Comparison of ENCODE assay signal across 14 cellular contexts in genomic region chr4:41633321-41633720, GRCh38.
DNase-seq lines count a peak whose midpoint lies in the region; ATAC-seq and TF ChIP-seq lines count a peak whose summit lies in the region.
"Had no signal": no experiment of that assay in that cellular context is flagged by ENCODE, and none has a peak within 500 bp of the region (broad histone marks: within the 10 kb centered on the region; RNA-seq: fewer than 3 reads in every experiment).

No MANE protein-coding gene starts in this region.

- H3K27me3 ChIP-seq in heart right ventricle = no peaks in the 10 kb centered on the region
- H3K27me3 ChIP-seq in neuronal stem cell (ENCODE audit: control insufficient read depth in 3 of 3, insufficient read depth in 3 of 3, low read depth in 1 of 3, low read length in 3 of 3) = no peaks in the 10 kb centered on the region
- H3K27me3 ChIP-seq in tibial artery = no peaks in the 10 kb centered on the region
- H3K27me3 ChIP-seq in left lung = no peaks in the 10 kb centered on the region

- no peak overlapping the region for H2BK12ac ChIP-seq in neuronal stem cell (ENCODE audit: low read length)

- peak overlapping the region; percentile 9 for H2AK5ac ChIP-seq in neuronal stem cell (ENCODE audit: low read depth, low read length)

- no peak overlapping the region for H4K8ac ChIP-seq in neuronal stem cell (ENCODE audit: low read depth, low read length)

- H3K18ac ChIP-seq in neuronal stem cell (ENCODE audit: low read length) = no peak overlapping the region

- no peak overlapping the region for H2BK15ac ChIP-seq in neuronal stem cell (ENCODE audit: low read length)

- TF ChIP-seq CTCF in heart right ventricle (IDR thresholded peaks at IDR 0.05) (no peak), tibial artery (IDR thresholded peaks at IDR 0.05) (no peak), left lung (IDR thresholded peaks at IDR 0.05) (no peak)

- H3K9me3 ChIP-seq in heart right ventricle = no peaks in the 10 kb centered on the region
- no peaks in the 10 kb centered on the region for H3K9me3 ChIP-seq in neuronal stem cell (replicated peaks in 1 of 2; ENCODE audit: control insufficient read depth in 2 of 2, insufficient read depth in 1 of 2, low read depth in 1 of 2, low read length in 2 of 2)
- H3K9me3 ChIP-seq in tibial artery = no peaks in the 10 kb centered on the region
- no peaks in the 10 kb centered on the region for H3K9me3 ChIP-seq in left lung

- no peaks in the 10 kb centered on the region for H3K79me1 ChIP-seq in neuronal stem cell (ENCODE audit: low read depth, low read length)

- no peak overlapping the region for H3K4ac ChIP-seq in neuronal stem cell (ENCODE audit: low read length)

- H3K36me3 ChIP-seq in heart right ventricle (peaks cover 0 to 73% (median 0%) of the 10 kb centered on the region in 9 donors), neuronal stem cell (replicated peaks in 1 of 2; ENCODE audit: control insufficient read depth in 2 of 2, insufficient read depth in 2 of 2, low read length in 2 of 2) (peaks cover 0 to 7% of the 10 kb centered on the region in 2 donors), tibial artery (peaks cover 0 to 12% (median 5%) of the 10 kb centered on the region in 3 donors), left lung (no peaks in the 10 kb centered on the region)

- H3K4me2 ChIP-seq in neuronal stem cell (ENCODE audit: insufficient read depth, low read length, poor library complexity, severe bottlenecking) = no peak overlapping the region

- ATAC-seq in Right ventricle myocardium inferior (peak; percentile 81), heart right ventricle (peak; percentile 58 to 89 (median 73)), GM19463 (IDR thresholded peaks at IDR 0.05; ENCODE audit: unreplicated experiment) (no peak), left lung (no peak)

- H4K91ac ChIP-seq in neuronal stem cell (ENCODE audit: low read depth, low read length, poor library complexity) = no peak overlapping the region

- no peak overlapping the region for H3K23ac ChIP-seq in neuronal stem cell (ENCODE audit: low read depth, low read length, poor library complexity)

- H2BK5ac ChIP-seq in neuronal stem cell (ENCODE audit: low read length) = no peak overlapping the region

- H3K4me1 ChIP-seq in heart right ventricle (peaks cover 0 to 26% (median 7%) of the 10 kb centered on the region in 9 donors), neuronal stem cell (ENCODE audit: control insufficient read depth in 2 of 2, insufficient read depth in 1 of 2, low read depth in 1 of 2, low read length in 2 of 2) (peaks cover 2 to 9% of the 10 kb centered on the region in 2 donors), tibial artery (peaks cover 0 to 28% (median 12%) of the 10 kb centered on the region in 4 donors), left lung (no peaks in the 10 kb centered on the region)

- no peak overlapping the region for H2BK120ac ChIP-seq in neuronal stem cell (ENCODE audit: low read depth, low read length)

- intact Hi-C loops in Right ventricle myocardium inferior (cut with DNase I) (no loop called here), cardiac septum (cut with DNase I) (no loop called here), heart right ventricle (cut with DNase I) (no loop called here), tibial artery (cut with DNase I; ENCODE audit: low total_unique reads) (no loop called here), left lung (cut with DNase I) (no loop called here)

- H3K14ac ChIP-seq in neuronal stem cell (ENCODE audit: low read length) = no peak overlapping the region

- H3K4me3 ChIP-seq in heart right ventricle (no peak overlapping the region), neuronal stem cell (ENCODE audit: low read length in 2 of 2) (no peak overlapping the region), tibial artery (no peak overlapping the region), left lung (no peak overlapping the region)

- WGBS in heart right ventricle, 2 donors = 58 to 67% methylated on average over 4 of the region's 4 CpGs
- WGBS in neuronal stem cell (ENCODE audit: extremely low coverage in 2 of 2, insufficient read length in 2 of 2, insufficient replicate concordance in 1 of 2), 2 donors = no CpG with 5 or more reads among the region's 4 CpGs

- no peak overlapping the region for H3K9ac ChIP-seq in neuronal stem cell (ENCODE audit: low read depth, low read length, poor library complexity)

- H3K27ac ChIP-seq in heart right ventricle = peak overlapping the region in 5 of 10 donors; percentile 9 to 60 (median 40)
- no peak overlapping the region for H3K27ac ChIP-seq in neuronal stem cell (replicated peaks; ENCODE audit: low read length)
- H3K27ac ChIP-seq in tibial artery = peak overlapping the region; percentile 48 to 53
- no peak overlapping the region for H3K27ac ChIP-seq in left lung
- H3K27ac ChIP-seq: 22Rv1 had no signal

- DNase-seq in Right ventricle myocardium inferior (ENCODE audit: missing footprints) = no peak
- DNase-seq in cardiac septum (ENCODE audit: low spot score) = no peak
- DNase-seq in heart right ventricle = no peak
- DNase-seq in neuronal stem cell (ENCODE audit: low spot score) = no peak
- no peak for DNase-seq in tibial artery
- DNase-seq in SW 1271 (lab: John Stamatoyannopoulos, UW) = no peak
- no peak for DNase-seq in left lung
- DNase-seq: CD4-positive, CD25-positive, alpha-beta regulatory T cell; DMS53; GF-D8; GOT3; H9 had no signal

- no peak overlapping the region for H2AFZ ChIP-seq in neuronal stem cell (ENCODE audit: low read length)

Comparison
In these comparisons a context has a peak if more than half of its experiments do, and no peak if none do; other contexts are left out.
1. ATAC-seq: peak in Right ventricle myocardium inferior (single experiment) and heart right ventricle (8 of 8); none in GM19463 (single experiment) and left lung (single experiment).
2. H3K27ac ChIP-seq: peak in tibial artery (2 of 2); none in neuronal stem cell (single experiment) and left lung (0 of 2).